ENCODE assay signal across 22 cellular contexts in genomic region chr14:31138301-31138700, GRCh38.
DNase-seq lines count a peak whose midpoint lies in the region; ATAC-seq and TF ChIP-seq lines count a peak whose summit lies in the region.
"Had no signal": no experiment of that assay in that cellular context is flagged by ENCODE, and none has a peak within 500 bp of the region (broad histone marks: within the 10 kb centered on the region; RNA-seq: fewer than 3 reads in every experiment).

No MANE protein-coding gene starts in this region.

- peaks cover 2 to 11% of the 10 kb centered on the region in 2 donors for H3K36me3 Mint-ChIP-seq in naive B cell

- H3K4me2 ChIP-seq in HCT116 (ENCODE audit: low read length), result peak overlapping the region; percentile 63; the same call in 1 of the 2 replicates
- H3K4me2 ChIP-seq: GM23338, KMS-11, SK-N-SH had no signal

- no peak for ATAC-seq in HCT116
- no peak for ATAC-seq in naive B cell (ENCODE audit: low read depth in 2 of 2)
- no peak for ATAC-seq in HG03520 (IDR thresholded peaks at IDR 0.05; ENCODE audit: unreplicated experiment)
- ATAC-seq: GM23338, PC-3 had no signal

- intact Hi-C loops in HCT116 (cut with micrococcal nuclease), result loop anchor here (10.0 kb wide), 1 partner anchor 216 kb away; no protein-coding TSS in a partner anchor
- intact Hi-C loops in dorsolateral prefrontal cortex (cut with DNase I), result no loop called here

- H3K9me2 ChIP-seq in HCT116 (ENCODE audit: insufficient read depth), result no peaks in the 10 kb centered on the region
- H3K9me2 ChIP-seq: SK-N-SH had no signal

- H3K27me3 Mint-ChIP-seq in naive B cell, result no peaks in the 10 kb centered on the region
- H3K27me3 Mint-ChIP-seq: CD8-positive, alpha-beta memory T cell had no signal

- RAD21 ChIA-PET in HCT116 (lab: Charles Lee; ENCODE audit: low non-redundant PET in 1 of 2, low total read pairs in 2 of 2, uncharacterized antibody in 2 of 2, unreplicated experiment in 2 of 2), result interaction anchor here in 1 of 2 experiments (0.6 kb wide), 1 partner anchor 18 kb away, joined by 3 read pairs; no protein-coding TSS in a partner anchor

- no peak for TF ChIP-seq RAD21 in HCT116 (IDR thresholded peaks at IDR 0.05; ENCODE audit: low read depth)

- H4K20me1 ChIP-seq in HCT116 (ENCODE audit: insufficient read depth), result no peaks in the 10 kb centered on the region

- no peak for TF ChIP-seq CTCF in AG10803 (conservative IDR thresholded peaks at IDR 0.05; ENCODE audit: low read length)
- TF ChIP-seq CTCF in HCT116 (IDR thresholded peaks at IDR 0.05 in 2 of 3, conservative IDR thresholded peaks at IDR 0.05 in 1 of 3; ENCODE audit: borderline replicate concordance in 1 of 3, insufficient read depth in 1 of 3, low read depth in 2 of 3, low read length in 2 of 3), result no peak
- TF ChIP-seq CTCF in dorsolateral prefrontal cortex (IDR thresholded peaks at IDR 0.05 in 54 of 56, conservative IDR thresholded peaks at IDR 0.05 in 2 of 56; ENCODE audit: low read depth in 1 of 56, partially characterized antibody in 56 of 56), result no peak

- DNase-seq in AG10803 (ENCODE audit: low read depth) (peak; percentile 2), HCT116 (ENCODE audit: low read depth, low spot score) (no peak), amniotic epithelial cell (ENCODE audit: low read depth) (peak; percentile 52), naive B cell (no peak), T-helper 9 cell (no peak), cerebellar nuclear complex (lab: John Stamatoyannopoulos, UW) (no peak), dorsolateral prefrontal cortex (no peak)
- DNase-seq: CD8-positive, alpha-beta memory T cell; DMS79 treated with DMSO at 0.1 percent for 48 hours; H9; MM.1S; NCI-H2029; NCI-H446; NCI-H524 treated with DMSO at 0.1 percent for 48 hours; NCI-H774; PC-3; SK-N-SH; SW 1271 had no signal

- no peak overlapping the region for H2AFZ ChIP-seq in HCT116 (ENCODE audit: low read depth, low read length, poor library complexity, severe bottlenecking)
- H2AFZ ChIP-seq: GM23338 had no signal

- H3K4me1 ChIP-seq in HCT116 (ENCODE audit: control insufficient read depth in 1 of 2, insufficient read depth in 2 of 2, low read length in 2 of 2), result peaks cover 9 to 22% of the 10 kb centered on the region in 2 experiments

- CTCF ChIA-PET in HCT116 (lab: Charles Lee), result no interaction called here

- BruUV-seq in HCT116 (replicated peaks; lab: Mats Ljungman, UMichigan), result no TSS peak

- no peak overlapping the region for H3K9ac ChIP-seq in HCT116 (ENCODE audit: low read length)
- H3K9ac ChIP-seq: KMS-11, SK-N-SH had no signal

- H3K27ac ChIP-seq in HCT116 (ENCODE audit: low read depth, low read length) (no peak overlapping the region), dorsolateral prefrontal cortex (peak overlapping the region in 1 of 59 donors; percentile 37)
- H3K27ac ChIP-seq: C4-2B, KMS-11 had no signal

- H3K4me3 ChIP-seq in AG10803 (ENCODE audit: low read length) (no peak overlapping the region), HCT116 (replicated peaks in 1 of 2; ENCODE audit: low read depth in 1 of 2, low read length in 2 of 2) (no peak overlapping the region), dorsolateral prefrontal cortex (no peak overlapping the region)
- H3K4me3 ChIP-seq: GM23338 had no signal

- POLR2A ChIA-PET in HCT116 (lab: Charles Lee), result no interaction called here

- peak overlapping the region in 4 of 6 donors; percentile 41 to 94 (median 68) for H3K27ac Mint-ChIP-seq in naive B cell
- H3K27ac Mint-ChIP-seq: GM23338 had no signal

- no peaks in the 10 kb centered on the region for H3K4me1 Mint-ChIP-seq in naive B cell
- H3K4me1 Mint-ChIP-seq: GM23338, H9 had no signal

- H3K79me2 ChIP-seq in HCT116 (ENCODE audit: insufficient read depth, low read length), result peaks cover 9% of the 10 kb centered on the region; the same call in 1 of the 2 replicates

- no peak for TF ChIP-seq POLR2A in HCT116 (IDR thresholded peaks at IDR 0.05; ENCODE audit: borderline replicate concordance, extremely low read depth, insufficient read depth, insufficient read length)

- H3K27me3 ChIP-seq in HCT116 (ENCODE audit: insufficient read depth, low read length) (no peaks in the 10 kb centered on the region), dorsolateral prefrontal cortex (no peaks in the 10 kb centered on the region)

- peaks cover 26 to 36% of the 10 kb centered on the region in 2 experiments for H3K36me3 ChIP-seq in HCT116 (ENCODE audit: control insufficient read depth in 1 of 2, insufficient read depth in 2 of 2, low read length in 2 of 2)

- no peaks in the 10 kb centered on the region for H3K9me3 Mint-ChIP-seq in naive B cell
- H3K9me3 Mint-ChIP-seq: CD8-positive, alpha-beta memory T cell; GM23338; H9 had no signal

- H3K9me3 ChIP-seq in HCT116 (ENCODE audit: control insufficient read depth in 1 of 2, insufficient read depth in 1 of 2, low read depth in 1 of 2, low read length in 2 of 2), result no peaks in the 10 kb centered on the region
- H3K9me3 ChIP-seq: SK-N-SH had no signal

- no peak overlapping the region for H3K4me3 Mint-ChIP-seq in naive B cell
- H3K4me3 Mint-ChIP-seq: CD8-positive, alpha-beta memory T cell; GM23338; H9 had no signal

TF ChIP-seq in HCT116, 20 proteins besides CTCF, POLR2A, EP300 and RAD21:
- TF ChIP-seq JUND (IDR thresholded peaks at IDR 0.05), result no peak
- no peak for TF ChIP-seq REST (IDR thresholded peaks at IDR 0.05; ENCODE audit: low read depth)
- TF ChIP-seq ZFX (IDR thresholded peaks at IDR 0.05), result no peak
- TF ChIP-seq, protein P1, sequence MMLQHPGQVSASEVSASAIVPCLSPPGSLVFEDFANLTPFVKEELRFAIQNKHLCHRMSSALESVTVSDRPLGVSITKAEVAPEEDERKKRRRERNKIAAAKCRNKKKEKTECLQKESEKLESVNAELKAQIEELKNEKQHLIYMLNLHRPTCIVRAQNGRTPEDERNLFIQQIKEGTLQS (IDR thresholded peaks at IDR 0.05), result no peak
- TF ChIP-seq YY1 (IDR thresholded peaks at IDR 0.05; ENCODE audit: extremely low read depth, insufficient replicate concordance, low read depth, low read length), result no peak
- no peak for TF ChIP-seq SRF (IDR thresholded peaks at IDR 0.05; ENCODE audit: low read depth)
- no peak for TF ChIP-seq ZNF274 (IDR thresholded peaks at IDR 0.05; ENCODE audit: low read depth, low read length)
- TF ChIP-seq EZH2phosphoT487 (IDR thresholded peaks at IDR 0.05; ENCODE audit: borderline replicate concordance), result no peak
- TF ChIP-seq MAX (IDR thresholded peaks at IDR 0.05), result no peak
- TF ChIP-seq EZH2 (IDR thresholded peaks at IDR 0.05), result no peak
- no peak for TF ChIP-seq SP1 (IDR thresholded peaks at IDR 0.05; ENCODE audit: low read depth)
- no peak for TF ChIP-seq FOSL1 (IDR thresholded peaks at IDR 0.05; ENCODE audit: low read depth)

Comparison
In these comparisons a context has a peak if more than half of its experiments do, and no peak if none do; other contexts are left out.
1. DNase-seq: peak in AG10803 (single experiment) and amniotic epithelial cell (single experiment); none in HCT116 (single experiment), naive B cell (single experiment), T-helper 9 cell (single experiment), cerebellar nuclear complex (0 of 2) and dorsolateral prefrontal cortex (0 of 10).